In the genomic region with DNA sequence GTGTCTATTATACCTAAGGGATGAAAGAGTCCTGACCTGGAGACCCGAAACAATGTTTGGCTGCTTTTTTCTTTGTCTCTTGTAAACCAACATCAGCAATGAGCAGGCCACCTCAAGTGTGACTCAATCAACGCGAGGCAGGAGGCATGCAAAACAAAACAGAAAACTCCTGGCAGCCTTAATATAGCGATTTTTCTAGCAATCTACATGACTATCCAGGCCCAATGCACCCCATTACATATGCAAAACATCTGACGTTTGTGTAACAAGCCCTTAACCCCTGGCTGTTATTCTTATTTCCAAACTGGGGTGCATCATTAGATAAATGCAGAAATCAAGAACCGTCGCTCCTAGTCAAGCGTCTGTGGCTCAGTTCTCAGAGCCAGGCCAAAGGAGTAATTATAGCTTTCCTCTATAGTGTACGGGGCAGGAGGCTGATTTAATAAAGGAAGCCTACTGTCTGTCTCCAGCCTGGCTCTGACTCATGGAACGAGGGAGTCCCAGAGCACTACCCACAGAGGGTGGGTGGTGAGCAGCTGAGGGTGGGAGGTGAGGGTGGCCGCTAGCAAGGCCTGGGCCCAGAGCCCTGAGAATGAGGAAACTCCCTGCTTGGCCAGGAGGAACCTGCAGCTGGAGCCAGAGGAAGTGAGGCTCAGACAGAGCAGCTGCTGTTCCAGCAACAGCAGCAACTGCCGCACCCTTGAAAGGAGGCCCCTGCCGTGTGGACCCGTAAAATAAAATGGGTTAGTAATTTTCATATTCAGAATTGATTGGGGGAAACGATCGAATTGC, we compare ENCODE assay signal across 8 cellular contexts. TPM values are rescaled to one million over a fixed set of nuclear protein-coding genes. Genes with fewer than 3 reads are reported as not detected.
A peak's percentile ranks its signal among the peaks of the same experiment; 100 is the strongest.
DNase-seq lines count a peak whose midpoint lies in the region; ATAC-seq and TF ChIP-seq lines count a peak whose summit lies in the region.

No MANE protein-coding gene starts in this region.

- H3K27me3 Mint-ChIP-seq in T-cell: no peaks in the 10 kb centered on the region

- H3K36me3 Mint-ChIP-seq in T-cell: no peaks in the 10 kb centered on the region

- peaks cover 51% of the 10 kb centered on the region for H3K4me1 ChIP-seq in Karpas-422 (ENCODE audit: low read length)

- DNase-seq in GM03348 (ENCODE audit: low spot score): peak; percentile 85
- peak; percentile 90 for DNase-seq in Karpas-422
- DNase-seq in T-cell: peak; percentile 1 to 67 (median 26)
- peak; percentile 82 for DNase-seq in astrocyte of the cerebellum (ENCODE audit: low read depth)
- peak; percentile 85 for DNase-seq in sciatic nerve (ENCODE audit: low spot score)
- no peak for DNase-seq in NCI-H187 treated with DMSO at 0.1 percent for 48 hours (lab: John Stamatoyannopoulos, UW)

- in situ Hi-C loops in astrocyte of the cerebellum (cut with HindIII; ENCODE audit: low sequenced_read_pairs): no loop called here

- POLR2A ChIA-PET in T-cell (lab: Charles Lee): interaction anchor here in 1 of 2 donors (0.6 kb wide), 1 partner anchor 33 kb away, joined by 5 read pairs; no protein-coding TSS in a partner anchor

- H4K20me1 ChIP-seq in Karpas-422 (ENCODE audit: insufficient read depth, low read depth, low read length): no peaks in the 10 kb centered on the region

- H3K9ac ChIP-seq in Karpas-422 (ENCODE audit: low read length): peak overlapping the region; percentile 75

- peak overlapping the region; percentile 89 to 90 for H3K27ac Mint-ChIP-seq in T-cell

- peak overlapping the region; percentile 96 for H3K4me2 ChIP-seq in Karpas-422 (ENCODE audit: low read depth, low read length, poor library complexity, severe bottlenecking)

- peaks cover 82% of the 10 kb centered on the region for H3K79me2 ChIP-seq in Karpas-422 (ENCODE audit: low read length)

- CTCF ChIA-PET in T-cell (lab: Charles Lee): interaction anchor here in 1 of 2 donors (1.0 to 1.4 kb wide), 2 partner anchors 31 to 44 kb away, joined by 5 to 7 read pairs; a partner anchor contains a TSS

- intact Hi-C loops in sciatic nerve (cut with DNase I): no loop called here

- no peaks in the 10 kb centered on the region for H3K9me3 ChIP-seq in Karpas-422 (ENCODE audit: low read length)

- H3K4me3 ChIP-seq in Karpas-422 (ENCODE audit: low read length) (peak overlapping the region; percentile 71), astrocyte of the cerebellum (ENCODE audit: low read depth, low read length) (peak overlapping the region; percentile 34), iPS-11a (ENCODE audit: low read depth, low read length) (peak overlapping the region; percentile 27)

- no peaks in the 10 kb centered on the region for H3K27me3 ChIP-seq in Karpas-422 (ENCODE audit: low read length)

- H3K9me3 Mint-ChIP-seq in T-cell: no peaks in the 10 kb centered on the region

- ATAC-seq in GM21825 (IDR thresholded peaks at IDR 0.05; ENCODE audit: unreplicated experiment) (peak; percentile 60), T-cell (replicated peaks in 1 of 4) (peak; percentile 66 to 75 (median 68)), sciatic nerve (peak; percentile 94)

- H3K4me1 Mint-ChIP-seq in T-cell: peaks cover 24 to 40% (median 28%) of the 10 kb centered on the region in 3 donors

- peak overlapping the region; percentile 95 for H3K27ac ChIP-seq in Karpas-422 (ENCODE audit: low read length)

- H3K9me2 ChIP-seq in Karpas-422 (replicated peaks; ENCODE audit: insufficient read depth, low read length): no peaks in the 10 kb centered on the region

- H3K36me3 ChIP-seq in Karpas-422 (ENCODE audit: insufficient read depth, low read length): no peaks in the 10 kb centered on the region

- peak overlapping the region; percentile 13; the same call in 1 of the 2 replicates for H2AFZ ChIP-seq in Karpas-422 (ENCODE audit: low read length)

- H3K4me3 Mint-ChIP-seq in T-cell: peak overlapping the region; percentile 86 to 88 (median 88)

- TF ChIP-seq CTCF in astrocyte of the cerebellum (IDR thresholded peaks at IDR 0.05; ENCODE audit: low read depth, low read length, missing control alignments): no peak

RNA-seq across cellular contexts. Expression of a gene that starts 43.9 kb away (rescaled TPM):
- total RNA-seq in Karpas-422 (2014; rRNA removed; shearing (Covaris generic); ENCODE audit: low replicate concordance): 75.9 and 111 TPM in 2 replicates
- total RNA-seq in T-cell (10 to 100 TPM; 33.0 to 39.3 (median 33.8) TPM), sciatic nerve (137 TPM)

RNA-seq across cellular contexts. Expression of a gene that starts 46.0 kb away (rescaled TPM):
- total RNA-seq in Karpas-422 (2014; rRNA removed; shearing (Covaris generic); ENCODE audit: low replicate concordance): not detected in 2 replicates
- total RNA-seq in T-cell (not detected), sciatic nerve (7.5 TPM)
